11 cellular contexts compared by ENCODE assay signal in the genomic region with DNA sequence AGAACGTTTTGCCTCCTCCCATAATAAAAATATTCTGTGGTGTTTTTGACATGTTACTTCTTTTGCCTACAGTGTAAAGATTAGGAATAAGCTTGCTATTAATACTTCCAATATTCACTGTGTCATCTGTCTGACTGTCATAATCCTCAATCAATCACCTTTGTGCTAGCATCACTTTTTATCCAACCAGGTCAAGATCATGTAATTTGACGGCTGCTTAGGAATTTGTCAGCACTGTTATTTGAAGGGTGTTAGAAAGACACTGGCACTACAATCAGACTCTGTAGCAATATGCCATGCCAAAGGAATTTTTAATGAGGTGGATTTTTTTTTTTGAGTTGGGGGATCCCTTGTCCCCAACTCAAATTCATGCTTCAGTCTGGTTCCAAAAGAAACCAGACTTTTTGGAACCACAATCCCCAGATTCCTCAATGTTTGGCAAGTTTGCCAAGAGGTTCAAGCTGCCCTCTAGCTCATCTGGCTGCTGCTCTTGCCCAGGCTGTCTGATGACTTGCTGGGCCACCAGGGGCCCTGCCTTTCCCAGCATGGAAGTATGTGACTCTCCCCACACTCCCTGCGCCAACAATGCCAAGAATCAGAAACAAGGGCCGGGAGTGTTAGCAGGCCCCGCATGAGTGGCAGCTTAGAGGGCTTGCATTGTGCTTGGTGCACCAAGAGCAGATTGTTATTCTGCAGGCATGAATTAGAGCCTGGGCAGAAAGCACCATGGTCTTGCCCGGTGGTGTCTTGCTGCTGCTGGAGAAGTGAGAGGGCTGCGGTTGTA. TPM values are rescaled to one million over a fixed set of nuclear protein-coding genes. Genes with fewer than 3 reads are reported as not detected.
DNase-seq lines count a peak whose midpoint lies in the region; ATAC-seq and TF ChIP-seq lines count a peak whose summit lies in the region.
"Had no signal": no experiment of that assay in that cellular context is flagged by ENCODE, and none has a peak within 500 bp of the region (broad histone marks: within the 10 kb centered on the region; RNA-seq: fewer than 3 reads in every experiment).

No MANE protein-coding gene starts in this region.

- CTCF ChIA-PET in WTC11 (lab: Charles Lee): interaction anchor here (0.6 to 1.3 kb wide), 4 partner anchors 11 to 154 kb away, joined by 3 to 4 read pairs (median 3); no protein-coding TSS in a partner anchor

- no peaks in the 10 kb centered on the region for H3K79me2 ChIP-seq in osteoblast (ENCODE audit: insufficient read depth, low read length)

- no peak for TF ChIP-seq EP300 in gastroesophageal sphincter (IDR thresholded peaks at IDR 0.05)

- no peak overlapping the region for H3K27ac Mint-ChIP-seq in WTC11

- H2AFZ ChIP-seq in osteoblast (ENCODE audit: low read length): no peak overlapping the region

- peak; percentile 61 for ATAC-seq in WTC11
- ATAC-seq in gastroesophageal sphincter: peak; percentile 21
- no peak for ATAC-seq in HG02870 (IDR thresholded peaks at IDR 0.05; ENCODE audit: unreplicated experiment)
- ATAC-seq in HG03520 (IDR thresholded peaks at IDR 0.05; ENCODE audit: unreplicated experiment): no peak
- no peak for ATAC-seq in GM21360 (IDR thresholded peaks at IDR 0.05; ENCODE audit: unreplicated experiment)

- TF ChIP-seq POLR2A in gastroesophageal sphincter (IDR thresholded peaks at IDR 0.05): no peak

- H3K4me3 Mint-ChIP-seq in WTC11: no peak overlapping the region

- H3K4me2 ChIP-seq in osteoblast (ENCODE audit: insufficient read depth, low read length): peak overlapping the region; percentile 3

- no peaks in the 10 kb centered on the region for H3K9me3 Mint-ChIP-seq in WTC11

- no peaks in the 10 kb centered on the region for H3K36me3 Mint-ChIP-seq in WTC11

- peaks cover 0 to 21% (median 4%) of the 10 kb centered on the region in 3 donors for H3K4me1 ChIP-seq in gastroesophageal sphincter
- H3K4me1 ChIP-seq in osteoblast (ENCODE audit: insufficient read depth, low read length): peaks cover 46% of the 10 kb centered on the region

- H3K9me3 ChIP-seq in gastroesophageal sphincter: no peaks in the 10 kb centered on the region
- H3K9me3 ChIP-seq in osteoblast (ENCODE audit: low read depth, low read length): no peaks in the 10 kb centered on the region

- peak overlapping the region in 1 of 4 donors; percentile 33 for H3K27ac ChIP-seq in gastroesophageal sphincter
- H3K27ac ChIP-seq in osteoblast (ENCODE audit: low read depth, low read length): no peak overlapping the region

- DNase-seq in AG20443 (ENCODE audit: low spot score) (peak; percentile 65), WTC11 (ENCODE audit: low spot score) (no peak), osteoblast (ENCODE audit: insufficient read length, low spot score, missing footprints) (peak; percentile 44), NCI-H146 treated with DMSO at 0.1 percent for 48 hours (lab: John Stamatoyannopoulos, UW; ENCODE audit: unreplicated experiment) (no peak)
- DNase-seq: Kasumi-1; NCI-H526; stimulated activated CD4-positive, alpha-beta T cell treated with anti-CD3 and anti-CD28 coated beads, Interleukin-4, amount 100 ng/mL, for 4 hours had no signal

- H4K20me1 ChIP-seq in osteoblast (ENCODE audit: insufficient read depth, low read length): no peaks in the 10 kb centered on the region

- no peaks in the 10 kb centered on the region for H3K27me3 Mint-ChIP-seq in WTC11 (ENCODE audit: low read depth)

- H3K27me3 ChIP-seq in gastroesophageal sphincter (no peaks in the 10 kb centered on the region), osteoblast (ENCODE audit: insufficient read depth, low read length) (no peaks in the 10 kb centered on the region)

- H3K36me3 ChIP-seq in gastroesophageal sphincter (no peaks in the 10 kb centered on the region), osteoblast (ENCODE audit: insufficient read depth, low read length) (no peaks in the 10 kb centered on the region)

- 60 to 72% methylated on average over 3 to 4 of the region's 7 CpGs for WGBS in gastroesophageal sphincter (ENCODE audit: low coverage in 1 of 2), 2 donors

- POLR2A ChIA-PET in WTC11 (lab: Charles Lee): no interaction called here

- no peak for TF ChIP-seq CTCF in WTC11 (IDR thresholded peaks at IDR 0.05)
- no peak for TF ChIP-seq CTCF in gastroesophageal sphincter (IDR thresholded peaks at IDR 0.05)
- TF ChIP-seq CTCF in osteoblast (IDR thresholded peaks at IDR 0.05; ENCODE audit: extremely low read depth, low read depth, low read length): no peak

- peaks cover 43% of the 10 kb centered on the region for H3K4me1 Mint-ChIP-seq in WTC11

- H3K4me3 ChIP-seq in gastroesophageal sphincter (no peak overlapping the region), osteoblast (ENCODE audit: insufficient read depth, low read length) (no peak overlapping the region)

TF ChIP-seq in WTC11, 78 proteins besides CTCF, POLR2A, EP300 and RAD21:
- no peak for TF ChIP-seq ZNF423 (CRISPR knock-in tag; IDR thresholded peaks at IDR 0.05)
- no peak for TF ChIP-seq JUN (CRISPR knock-in tag; IDR thresholded peaks at IDR 0.05)
- TF ChIP-seq CBFB (CRISPR knock-in tag; IDR thresholded peaks at IDR 0.05; ENCODE audit: low read depth): no peak
- TF ChIP-seq PRRX2 (CRISPR knock-in tag; IDR thresholded peaks at IDR 0.05): no peak
- no peak for TF ChIP-seq USF2 (CRISPR knock-in tag; IDR thresholded peaks at IDR 0.05)
- no peak for TF ChIP-seq MXD4 (CRISPR knock-in tag; IDR thresholded peaks at IDR 0.05; ENCODE audit: borderline replicate concordance)
- no peak for TF ChIP-seq NR1H2 (CRISPR knock-in tag; IDR thresholded peaks at IDR 0.05)
- no peak for TF ChIP-seq NR3C1 (CRISPR knock-in tag; conservative IDR thresholded peaks at IDR 0.05; ENCODE audit: low read depth)
- TF ChIP-seq MYBL2 (CRISPR knock-in tag; IDR thresholded peaks at IDR 0.05): no peak
- TF ChIP-seq, protein P1, sequence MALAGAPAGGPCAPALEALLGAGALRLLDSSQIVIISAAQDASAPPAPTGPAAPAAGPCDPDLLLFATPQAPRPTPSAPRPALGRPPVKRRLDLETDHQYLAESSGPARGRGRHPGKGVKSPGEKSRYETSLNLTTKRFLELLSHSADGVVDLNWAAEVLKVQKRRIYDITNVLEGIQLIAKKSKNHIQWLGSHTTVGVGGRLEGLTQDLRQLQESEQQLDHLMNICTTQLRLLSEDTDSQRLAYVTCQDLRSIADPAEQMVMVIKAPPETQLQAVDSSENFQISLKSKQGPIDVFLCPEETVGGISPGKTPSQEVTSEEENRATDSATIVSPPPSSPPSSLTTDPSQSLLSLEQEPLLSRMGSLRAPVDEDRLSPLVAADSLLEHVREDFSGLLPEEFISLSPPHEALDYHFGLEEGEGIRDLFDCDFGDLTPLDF (CRISPR knock-in tag; IDR thresholded peaks at IDR 0.05): no peak
- TF ChIP-seq ATF1 (CRISPR knock-in tag; IDR thresholded peaks at IDR 0.05): no peak
- no peak for TF ChIP-seq ZBTB43 (CRISPR knock-in tag; IDR thresholded peaks at IDR 0.05)

RNA-seq across cellular contexts. Expression of gene TSC22D2, which starts 58.6 kb away (rescaled TPM):
- total RNA-seq in WTC11 (2021) (20.1 to 24.0 TPM (median 21.1 TPM) in 3 replicates), gastroesophageal sphincter (10 to 100 TPM; 15.4 to 30.0 (median 26.0) TPM), osteoblast (13.4 and 15.3 TPM in 2 replicates)

Comparison
In these comparisons a context has a peak if more than half of its experiments do, and no peak if none do; other contexts are left out.
1. DNase-seq: peak in AG20443 (single experiment) and osteoblast (single experiment); none in WTC11 (single experiment) and NCI-H146 treated with DMSO at 0.1 percent for 48 hours (single experiment).
2. ATAC-seq: peak in WTC11 (single experiment) and gastroesophageal sphincter (single experiment); none in HG02870 (single experiment), HG03520 (single experiment) and GM21360 (single experiment).